In the genomic region with DNA sequence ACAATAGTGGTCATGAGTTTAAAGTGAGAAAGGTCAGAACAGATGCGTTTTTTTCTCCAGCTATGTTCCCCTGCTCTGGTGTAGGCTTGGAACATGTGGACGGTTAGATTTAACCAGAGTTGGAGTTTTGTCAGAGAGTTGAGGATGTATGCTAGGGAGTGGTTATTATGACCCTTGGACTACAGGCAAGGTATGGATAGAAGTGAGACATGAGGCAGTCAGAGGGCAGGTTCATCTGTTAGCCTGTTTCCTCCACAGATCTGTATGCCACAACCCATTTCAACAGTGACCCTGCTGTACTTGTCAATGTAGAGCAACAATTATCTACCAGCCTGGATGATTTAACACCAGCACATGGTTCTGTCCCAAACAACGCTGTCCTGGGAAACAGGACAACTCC, we compare ENCODE assay signal across 31 cellular contexts. TPM values are rescaled to one million over a fixed set of nuclear protein-coding genes. Genes with fewer than 3 reads are reported as not detected.
"Had no signal": no experiment of that assay in that cellular context is flagged by ENCODE, and none has a peak within 500 bp of the region (broad histone marks: within the 10 kb centered on the region; RNA-seq: fewer than 3 reads in every experiment).

No MANE protein-coding gene starts in this region.

- H3K4me2 ChIP-seq: neural progenitor cell, smooth muscle cell had no signal

- H3K27me3 ChIP-seq: ovary, stomach, testis, thyroid gland, transverse colon, upper lobe of left lung had no signal

- H3K36me3 ChIP-seq: heart left ventricle, left ventricle myocardium inferior, neural progenitor cell, neutrophil, ovary, prostate gland, sigmoid colon, stomach, thyroid gland, transverse colon, upper lobe of left lung had no signal

- H3K9ac ChIP-seq: neural progenitor cell had no signal

- DNase-seq: glutamatergic neuron; heart left ventricle; hippocampal formation; kidney; left ventricle myocardium inferior; midbrain; naive B cell; natural killer cell; nephron progenitor cell; occipital lobe; ovary; retina; right cardiac atrium; sigmoid colon; stimulated activated CD4-positive, alpha-beta T cell treated with anti-CD3 and anti-CD28 coated beads, Interleukin-1b, Interleukin-23, amount 100 ng/mL, for 48 hours; stimulated activated CD4-positive, alpha-beta T cell treated with anti-CD3 and anti-CD28 coated beads, Interleukin-2, amount 100 ng/mL, for 48 hours; stimulated activated CD4-positive, alpha-beta T cell treated with anti-CD3 and anti-CD28 coated beads, Interleukin-4, amount 100 ng/mL, for 4 hours; stimulated activated CD8-positive, alpha-beta memory T cell treated with anti-CD3 and anti-CD28 coated beads, Interleukin-4, amount 100 ng/mL, for 48 hours; stimulated activated naive CD8-positive, alpha-beta T cell treated with anti-CD3 and anti-CD28 coated beads, Interleukin-15, Interleukin-2, amounts not matched to agents 100 U/mL and 50 U/mL, for 24 hours; stomach; testis; thyroid gland; transverse colon; upper lobe of left lung had no signal

- ATAC-seq: heart left ventricle; natural killer cell; right cardiac atrium; stimulated activated memory B cell treated with anti-CD40 and anti-IgM and Interleukin-4, amounts not matched to agents 10 μg/mL and 1 μg/mL and 100 μg/mL, for 72 hours; stimulated activated naive CD8-positive, alpha-beta T cell treated with anti-CD3 and anti-CD28 coated beads, Interleukin-15, Interleukin-2, amounts not matched to agents 100 U/mL and 50 U/mL, for 24 hours had no signal

- H3K9me3 ChIP-seq: heart left ventricle, left ventricle myocardium inferior, neutrophil, ovary, prostate gland, sigmoid colon, stomach, testis, thyroid gland, transverse colon, upper lobe of left lung had no signal

- H3K27ac ChIP-seq: heart left ventricle, left ventricle myocardium inferior, neural progenitor cell, neutrophil, ovary, prostate gland, sigmoid colon, stomach, testis, thyroid gland, upper lobe of left lung had no signal

- H3K4me1 ChIP-seq: left ventricle myocardium inferior, neural progenitor cell, prostate gland, sigmoid colon, testis, thyroid gland, transverse colon had no signal

- H3K4me3 ChIP-seq: heart left ventricle, left ventricle myocardium inferior, lung, neural progenitor cell, ovary, prostate gland, sigmoid colon, smooth muscle cell, stomach, testis, thyroid gland, transverse colon, upper lobe of left lung had no signal

- H2AFZ ChIP-seq: neural progenitor cell had no signal

RNA-seq across cellular contexts. Expression of a gene that starts 44.1 kb away (rescaled TPM):
- total RNA-seq: left ventricle myocardium inferior, natural killer cell, smooth muscle cell had no signal

RNA-seq across cellular contexts. Expression of a gene that starts 44.1 kb away (rescaled TPM):
- total RNA-seq: left ventricle myocardium inferior, mesenteric fat pad, natural killer cell, transverse colon had no signal
